ENCODE assay signal across 23 cellular contexts in the genomic region with DNA sequence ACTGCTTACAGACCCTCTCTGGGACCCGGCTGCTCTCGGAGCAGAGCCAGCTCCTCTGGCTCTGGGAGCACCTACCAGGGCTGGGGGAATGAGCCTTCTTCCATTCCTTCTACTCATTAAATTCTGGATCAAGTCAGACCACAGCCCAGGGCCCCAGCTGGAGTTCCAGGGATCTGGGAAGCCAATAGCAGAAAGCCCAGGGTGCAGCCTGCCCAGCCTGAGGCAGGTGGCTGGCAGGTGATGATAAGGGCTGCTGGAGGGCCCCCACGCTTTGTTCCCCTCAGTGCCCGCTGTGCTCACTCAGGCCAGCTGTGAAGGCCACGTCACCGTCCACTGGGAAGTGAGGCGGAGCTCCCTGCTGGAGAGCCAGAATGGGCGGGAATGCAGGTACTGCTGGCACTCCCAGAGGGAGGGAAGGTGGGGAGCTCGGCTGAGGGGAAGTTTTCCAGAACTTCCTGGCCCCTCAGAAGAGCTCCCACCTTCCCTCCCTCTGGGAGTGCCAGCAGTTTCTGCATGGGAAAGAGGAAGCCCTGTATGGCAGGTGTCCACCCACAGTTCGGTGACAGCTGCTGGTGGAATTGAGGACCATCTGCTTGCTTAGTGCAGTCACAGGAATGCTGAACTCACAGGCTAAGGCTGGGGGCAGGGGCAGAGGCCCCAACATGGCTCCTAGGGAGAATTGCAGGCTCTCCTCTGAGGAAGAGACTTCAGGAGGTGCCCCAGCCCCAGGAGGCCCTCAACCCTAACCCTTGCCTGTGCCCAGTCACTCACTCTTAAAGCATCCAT. TPM values are rescaled to one million over a fixed set of nuclear protein-coding genes. Genes with fewer than 3 reads are reported as not detected.
DNase-seq lines count a peak whose midpoint lies in the region; ATAC-seq, FAIRE-seq and TF ChIP-seq lines count a peak whose summit lies in the region.
"Had no signal": no experiment of that assay in that cellular context is flagged by ENCODE, and none has a peak within 500 bp of the region (broad histone marks: within the 10 kb centered on the region; RNA-seq: fewer than 3 reads in every experiment).

No MANE protein-coding gene starts in this region.

- H2AFZ ChIP-seq in K562 (ENCODE audit: low read depth, low read length) = 0 out of 2 replicates have a peak overlapping the region, but pooled peaks have one; percentile 21

- peak overlapping the region in 1 of 2 experiments; percentile 40; a peak in 2 of 4 replicates for H3K9ac ChIP-seq in K562 (ENCODE audit: insufficient read depth in 1 of 2, low read depth in 2 of 2, low read length in 2 of 2)

- in situ Hi-C loops in K562 (cut with MboI) = loop anchor here (5.0 kb wide), 2 partner anchors 72 to 152 kb away; no protein-coding TSS in a partner anchor

- H3K27me3 Mint-ChIP-seq in Caco-2 (ENCODE audit: insufficient read depth, unreplicated experiment) (no peaks in the 10 kb centered on the region), endothelial cell (ENCODE audit: unreplicated experiment) (peaks cover 3% of the 10 kb centered on the region)

- H3K27ac Mint-ChIP-seq in Caco-2 (ENCODE audit: unreplicated experiment) (peak overlapping the region; percentile 61), endothelial cell (ENCODE audit: unreplicated experiment) (no peak overlapping the region)
- H3K27ac Mint-ChIP-seq: activated CD4-positive, alpha-beta memory T cell treated with anti-CD3 and anti-CD28 coated beads, Interleukin-2, amount 10 ng/mL, durations not matched to agents 7 days and 5 days; stimulated activated effector memory CD8-positive, alpha-beta T cell treated with anti-CD3 and anti-CD28 coated beads, Interleukin-12 subunit alpha, Interleukin-12 subunit beta, amount 100 ng/mL, for 72 hours; T-helper 17 cell had no signal

- no peak for FAIRE-seq in K562 (lab: Jason Lieb, UNC)
- no peak for FAIRE-seq in H54 (lab: Jason Lieb, UNC)
- FAIRE-seq: GM12892, GM19239, HTR-8/SVneo had no signal

- POLR2A ChIA-PET in Caco-2 (lab: Charles Lee) = no interaction called here
- POLR2A ChIA-PET in K562 (lab: Yijun Ruan, JAX) = interaction anchor here (1.0 to 2.6 kb wide), 6 partner anchors 10 to 145 kb away, joined by 3 to 12 read pairs (median 4); a partner anchor contains a TSS

- no peak overlapping the region for H3K4me2 ChIP-seq in K562 (ENCODE audit: insufficient read depth, low read length)

- H3K36me3 ChIP-seq in Caco-2 (ENCODE audit: control insufficient read depth, insufficient read depth, low read length) (no peaks in the 10 kb centered on the region), K562 (ENCODE audit: control insufficient read depth, insufficient read depth, low read length) (no peaks in the 10 kb centered on the region)
- H3K36me3 ChIP-seq: brain microvascular endothelial cell, HAP-1, left ventricle myocardium inferior had no signal

- H3K36me3 Mint-ChIP-seq in Caco-2 (ENCODE audit: insufficient read depth, unreplicated experiment) (peaks cover 4% of the 10 kb centered on the region), endothelial cell (ENCODE audit: low read depth, unreplicated experiment) (no peaks in the 10 kb centered on the region)
- H3K36me3 Mint-ChIP-seq: stimulated activated effector memory CD8-positive, alpha-beta T cell treated with anti-CD3 and anti-CD28 coated beads, Interleukin-12 subunit alpha, Interleukin-12 subunit beta, amount 100 ng/mL, for 72 hours had no signal

- H3K27me3 ChIP-seq in Caco-2 (replicated peaks; ENCODE audit: control insufficient read depth, insufficient read depth, low read length) (no peaks in the 10 kb centered on the region), K562 (ENCODE audit: control insufficient read depth in 2 of 2, insufficient read depth in 2 of 2, low read length in 2 of 2) (peaks cover 9 to 10% of the 10 kb centered on the region in 2 experiments; a peak in 4 of 5 replicates)
- H3K27me3 ChIP-seq: brain microvascular endothelial cell had no signal

- no TSS peak for BruUV-seq in Caco-2 (replicated peaks; lab: Mats Ljungman, UMichigan)
- no TSS peak for BruUV-seq in K562 (replicated peaks; lab: Mats Ljungman, UMichigan)

- TF ChIP-seq CTCF in Caco-2 (IDR thresholded peaks at IDR 0.05; ENCODE audit: insufficient read depth in 1 of 2, low read depth in 1 of 2, low read length in 1 of 2, severe bottlenecking in 1 of 2, unreplicated experiment in 1 of 2) (no peak), K562 (IDR thresholded peaks at IDR 0.05 in 2 of 3, conservative IDR thresholded peaks at IDR 0.05 in 1 of 3; ENCODE audit: insufficient read depth in 2 of 3, low read depth in 1 of 3, low read length in 3 of 3) (no peak), endothelial cell (IDR thresholded peaks at IDR 0.05; ENCODE audit: unreplicated experiment) (no peak)

- CTCF ChIA-PET in Caco-2 (lab: Charles Lee) (interaction anchor here (1.0 to 1.4 kb wide), 2 partner anchors 22 to 73 kb away, joined by 5 to 9 read pairs; no protein-coding TSS in a partner anchor), K562 (lab: Yijun Ruan, JAX; ENCODE audit: low intra/inter-chr PET ratio) (interaction anchor here (0.7 to 1.7 kb wide), 2 partner anchors 69 to 74 kb away, joined by 3 to 6 read pairs; no protein-coding TSS in a partner anchor)

- H3K4me1 Mint-ChIP-seq in Caco-2 (ENCODE audit: low read depth, unreplicated experiment) (peaks cover 12% of the 10 kb centered on the region), endothelial cell (ENCODE audit: unreplicated experiment) (peaks cover 15% of the 10 kb centered on the region)

- H3K4me1 ChIP-seq in Caco-2 (peaks cover 21% of the 10 kb centered on the region), K562 (replicated peaks in 1 of 2; ENCODE audit: control insufficient read depth in 2 of 2, insufficient read depth in 2 of 2, low read length in 2 of 2) (peaks cover 12 to 18% of the 10 kb centered on the region in 2 experiments; a peak in 4 of 5 replicates)

- no peaks in the 10 kb centered on the region for H3K9me3 Mint-ChIP-seq in Caco-2 (ENCODE audit: unreplicated experiment)
- no peaks in the 10 kb centered on the region for H3K9me3 Mint-ChIP-seq in endothelial cell (ENCODE audit: unreplicated experiment)
- H3K9me3 Mint-ChIP-seq: activated CD4-positive, alpha-beta memory T cell treated with anti-CD3 and anti-CD28 coated beads, Interleukin-2, amount 10 ng/mL, durations not matched to agents 7 days and 5 days; stimulated activated effector memory CD8-positive, alpha-beta T cell treated with anti-CD3 and anti-CD28 coated beads, Interleukin-12 subunit alpha, Interleukin-12 subunit beta, amount 100 ng/mL, for 72 hours had no signal

- no peaks in the 10 kb centered on the region for H3K9me3 ChIP-seq in Caco-2
- no peaks in the 10 kb centered on the region for H3K9me3 ChIP-seq in K562 (replicated peaks; ENCODE audit: control insufficient read depth, insufficient read depth, low read depth, low read length)
- H3K9me3 ChIP-seq: HAP-1, left ventricle myocardium inferior had no signal

- TF ChIP-seq RAD21 in K562 (CRISPR knock-in tag; conservative IDR thresholded peaks at IDR 0.05 in 1 of 2, IDR thresholded peaks at IDR 0.05 in 1 of 2) = no peak

- H4K20me1 ChIP-seq in K562 (replicated peaks; ENCODE audit: control insufficient read depth, insufficient read depth, low read length) = 0 out of 2 replicates have a peak, but pooled peaks cover 3% of the 10 kb centered on the region

- no peak overlapping the region for H3K27ac ChIP-seq in K562 (ENCODE audit: extremely low read depth, low read depth, low read length)
- H3K27ac ChIP-seq: brain microvascular endothelial cell, left ventricle myocardium inferior had no signal

- H3K9me1 ChIP-seq in K562 (ENCODE audit: control insufficient read depth, insufficient read depth, low read length) = peaks cover 2% of the 10 kb centered on the region

- peak in 1 of 2 experiments; percentile 59 for DNase-seq in Caco-2
- DNase-seq in NCI-H2029 treated with DMSO at 0.1 percent for 48 hours (lab: John Stamatoyannopoulos, UW) = peak; percentile 58
- peak in 2 of 4 experiments; percentile 56 to 63 for DNase-seq in K562 (ENCODE audit: extremely low read depth in 1 of 4, low spot score in 3 of 4)
- DNase-seq in mucosa of gallbladder (ENCODE audit: low spot score) = peak; percentile 16
- DNase-seq in H54 (ENCODE audit: insufficient read length, low spot score) = no peak
- no peak for DNase-seq in endothelial cell (ENCODE audit: low spot score)
- DNase-seq in medulla oblongata (ENCODE audit: extremely low spot score) = no peak
- DNase-seq: activated CD4-positive, alpha-beta memory T cell treated with anti-CD3 and anti-CD28 coated beads, Interleukin-2, amount 10 ng/mL, durations not matched to agents 7 days and 5 days; activated naive CD4-positive, alpha-beta T cell; brain microvascular endothelial cell; DMS79 treated with DMSO at 0.1 percent for 48 hours; left ventricle myocardium inferior; NCI-H1105; PC-3; stimulated activated CD4-positive, alpha-beta T cell treated with anti-CD3 and anti-CD28 coated beads, Interleukin-2, amount 100 ng/mL, for 24 hours; T-helper 17 cell had no signal

- 12% methylated on average over 10 of the region's 10 CpGs for WGBS in K562 (ENCODE audit: insufficient coverage, low coverage, missing lambda C conversion rate)

- no peaks in the 10 kb centered on the region for H3K79me2 ChIP-seq in K562 (ENCODE audit: control insufficient read depth, insufficient read depth, low read length)

- TF ChIP-seq POLR2A in K562 (conservative IDR thresholded peaks at IDR 0.05) (no peak), H54 (IDR thresholded peaks at IDR 0.05; ENCODE audit: low read depth, low read length) (no peak)

- intact Hi-C loops in Caco-2 (cut with micrococcal nuclease; ENCODE audit: unreplicated experiment) = loop anchor here (5.0 to 10.0 kb wide), 2 partner anchors 222 to 410 kb away; no protein-coding TSS in a partner anchor
- intact Hi-C loops in K562 (cut with micrococcal nuclease) = loop anchor here (1.0 kb wide), 1 partner anchor 57 kb away; no protein-coding TSS in a partner anchor

- TF ChIP-seq EP300 in K562 (IDR thresholded peaks at IDR 0.05; ENCODE audit: low read length) = no peak

- no peak overlapping the region for H3K4me3 Mint-ChIP-seq in Caco-2 (ENCODE audit: unreplicated experiment)
- no peak overlapping the region for H3K4me3 Mint-ChIP-seq in endothelial cell (ENCODE audit: unreplicated experiment)
- H3K4me3 Mint-ChIP-seq: activated CD4-positive, alpha-beta memory T cell treated with anti-CD3 and anti-CD28 coated beads, Interleukin-2, amount 10 ng/mL, durations not matched to agents 7 days and 5 days; stimulated activated effector memory CD8-positive, alpha-beta T cell treated with anti-CD3 and anti-CD28 coated beads, Interleukin-12 subunit alpha, Interleukin-12 subunit beta, amount 100 ng/mL, for 72 hours; T-helper 17 cell had no signal

- H3K4me3 ChIP-seq in Caco-2 (ENCODE audit: low read depth, low read length) (no peak overlapping the region), K562 (no peak overlapping the region)
- H3K4me3 ChIP-seq: HAP-1, left ventricle myocardium inferior had no signal

- ATAC-seq in K562 (no peak), GM19324 (IDR thresholded peaks at IDR 0.05; ENCODE audit: low FRiP score, unreplicated experiment) (no peak)
- ATAC-seq: PC-3; stimulated activated effector memory CD8-positive, alpha-beta T cell treated with anti-CD3 and anti-CD28 coated beads, Interleukin-12 subunit alpha, Interleukin-12 subunit beta, amount 100 ng/mL, for 72 hours; T-helper 17 cell had no signal

RNA-seq across cellular contexts. Expression of a gene that starts 12.7 kb away (rescaled TPM):
- total RNA-seq in Caco-2 (2022) (not detected in 2 replicates), K562 (2014; rRNA removed) (not detected in 2 replicates), K562 (2014; rRNA removed; fragmentation: Illumina TruSeq; extraction: Trizol) (not detected in 2 replicates), K562 (2015; rRNA removed; fragmentation: Illumina TruSeq; extraction: Trizol) (not detected in 2 replicates), K562 (2021) (not detected in 2 replicates), mucosa of gallbladder (not detected), endothelial cell (ENCODE audit: unreplicated experiment) (not detected)
- total RNA-seq in K562 (2011; cell fraction: chromatin; rRNA removed; ENCODE audit: low replicate concordance) = not detected in 2 replicates
- not detected in 2 replicates for total RNA-seq in K562 (2011; cell fraction: nucleolus; rRNA removed)
- total RNA-seq in K562 (2011; cell fraction: nucleoplasm; rRNA removed) = not detected in 2 replicates
- polyA plus RNA-seq in K562 (2011; rRNA removed) (not detected in 2 replicates), K562 (2014; fragmentation: Illumina TruSeq; extraction: Trizol) (not detected in 2 replicates), K562 (2014; fragmentation: Nextera tagmentation; extraction: Ambion mirVana) (not detected), K562 (2014; rRNA removed) (not detected in 2 replicates)
- polyA plus RNA-seq in K562 (2011; cell fraction: cytosol; rRNA removed) = 0.04 TPM in 1 of 2 replicates, not detected in the other
- not detected in 2 replicates for polyA plus RNA-seq in K562 (2011; cell fraction: nucleus; rRNA removed)
- polyA plus RNA-seq in K562 (2012) = 0.08 TPM in 1 of 2 replicates, not detected in the other
- polyA minus RNA-seq in K562 (2011; rRNA and poly(A)+ RNA removed) = not detected in 2 replicates
- not detected in 2 replicates for polyA minus RNA-seq in K562 (2011; cell fraction: cytosol; rRNA and poly(A)+ RNA removed)
- not detected in 2 replicates for polyA minus RNA-seq in K562 (2011; cell fraction: nucleus; rRNA and poly(A)+ RNA removed)
- total RNA-seq: activated CD4-positive, alpha-beta memory T cell treated with anti-CD3 and anti-CD28 coated beads, Interleukin-2, amount 10 ng/mL, durations not matched to agents 7 days and 5 days; left ventricle myocardium inferior; PC-3; T-helper 17 cell had no signal

RNA-seq across cellular contexts. Expression of a gene that starts 20.4 kb away (rescaled TPM):
- total RNA-seq in Caco-2 (2022) = not detected in 2 replicates
- total RNA-seq in K562 (2011; cell fraction: chromatin; rRNA removed; ENCODE audit: low replicate concordance) = not detected in 2 replicates
- total RNA-seq in K562 (2011; cell fraction: nucleolus; rRNA removed) = not detected in 2 replicates
- total RNA-seq in K562 (2011; cell fraction: nucleoplasm; rRNA removed) = not detected in 2 replicates
- total RNA-seq in K562 (2014; rRNA removed) = 0.08 TPM in 1 of 2 replicates, not detected in the other
- total RNA-seq in K562 (2014; rRNA removed; fragmentation: Illumina TruSeq; extraction: Trizol) = not detected in 2 replicates
- 0.08 TPM in 1 of 2 replicates, not detected in the other for total RNA-seq in K562 (2015; rRNA removed; fragmentation: Illumina TruSeq; extraction: Trizol)
- total RNA-seq in K562 (2021) = 0.07 and 0.13 TPM in 2 replicates
- polyA plus RNA-seq in K562 (2011; rRNA removed) = not detected in 2 replicates
- not detected in 2 replicates for polyA plus RNA-seq in K562 (2011; cell fraction: cytosol; rRNA removed)
- polyA plus RNA-seq in K562 (2011; cell fraction: nucleus; rRNA removed) = not detected in 2 replicates
- polyA plus RNA-seq in K562 (2012) = 0.53 TPM in 1 of 2 replicates, not detected in the other
- polyA plus RNA-seq in K562 (2014; fragmentation: Illumina TruSeq; extraction: Trizol) = not detected in 2 replicates
- polyA plus RNA-seq in K562 (2014; fragmentation: Nextera tagmentation; extraction: Ambion mirVana) = not detected
- polyA plus RNA-seq in K562 (2014; rRNA removed) = 0.71 TPM in 1 of 2 replicates, not detected in the other
- not detected in 2 replicates for polyA minus RNA-seq in K562 (2011; rRNA and poly(A)+ RNA removed)
- polyA minus RNA-seq in K562 (2011; cell fraction: cytosol; rRNA and poly(A)+ RNA removed) = not detected in 2 replicates
- not detected in 2 replicates for polyA minus RNA-seq in K562 (2011; cell fraction: nucleus; rRNA and poly(A)+ RNA removed)
- total RNA-seq in mucosa of gallbladder = 0.83 TPM
- not detected for total RNA-seq in endothelial cell (ENCODE audit: unreplicated experiment)
- total RNA-seq: activated CD4-positive, alpha-beta memory T cell treated with anti-CD3 and anti-CD28 coated beads, Interleukin-2, amount 10 ng/mL, durations not matched to agents 7 days and 5 days; PC-3; T-helper 17 cell had no signal
- polyA plus RNA-seq: AG04450 had no signal

Comparison
In these comparisons a context has a peak if more than half of its experiments do, and no peak if none do; other contexts are left out.
1. DNase-seq: peak in NCI-H2029 treated with DMSO at 0.1 percent for 48 hours (single experiment) and mucosa of gallbladder (single experiment); none in H54 (single experiment), endothelial cell (single experiment) and medulla oblongata (single experiment).